ENCODE assay signal across 18 cellular contexts in the genomic region with DNA sequence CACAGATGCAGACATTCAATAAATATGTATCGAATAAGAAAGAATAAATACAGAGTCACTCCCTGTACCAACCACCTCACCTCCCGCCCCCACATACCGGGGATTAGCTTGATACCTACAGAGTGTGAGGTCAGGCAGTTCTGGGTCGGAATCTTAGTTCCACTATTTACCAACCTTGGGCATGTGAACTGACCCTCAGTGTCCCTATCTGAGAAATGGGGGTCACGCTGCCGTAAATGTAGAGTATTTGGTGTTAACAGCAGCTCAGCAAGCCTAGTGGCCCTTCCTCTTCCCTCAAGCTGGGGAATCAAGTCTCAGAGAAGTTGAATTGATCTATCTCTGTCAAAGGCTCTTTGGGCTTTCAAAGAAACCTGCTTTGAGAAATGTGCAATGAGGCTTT. TPM values are rescaled to one million over a fixed set of nuclear protein-coding genes. Genes with fewer than 3 reads are reported as not detected.
DNase-seq lines count a peak whose midpoint lies in the region; ATAC-seq and TF ChIP-seq lines count a peak whose summit lies in the region.
"Had no signal": no experiment of that assay in that cellular context is flagged by ENCODE, and none has a peak within 500 bp of the region (broad histone marks: within the 10 kb centered on the region; RNA-seq: fewer than 3 reads in every experiment).

No MANE protein-coding gene starts in this region.

- ATAC-seq in GM23338: no peak
- ATAC-seq in GM21723 (IDR thresholded peaks at IDR 0.05; ENCODE audit: unreplicated experiment): no peak
- ATAC-seq: natural killer cell treated with Interleukin-12 subunit alpha and Interleukin-12 subunit beta and Interleukin-15 and Interleukin-18, amount 100 ng/mL, for 72 hours; T-cell had no signal

- H3K36me3 Mint-ChIP-seq in GM23338 (ENCODE audit: low read depth) (peaks cover 21% of the 10 kb centered on the region), neural progenitor cell (peaks cover 10% of the 10 kb centered on the region)
- H3K36me3 Mint-ChIP-seq in activated CD4-positive, alpha-beta memory T cell treated with anti-CD3 and anti-CD28 coated beads, Interleukin-2, amount 10 ng/mL, durations not matched to agents 7 days and 5 days (ENCODE audit: low read depth): no peaks in the 10 kb centered on the region
- H3K36me3 Mint-ChIP-seq in CD8-positive, alpha-beta memory T cell: peaks cover 0 to 2% (median 0%) of the 10 kb centered on the region in 3 donors
- H3K36me3 Mint-ChIP-seq: CD4-positive, alpha-beta memory T cell; natural killer cell treated with Interleukin-12 subunit alpha and Interleukin-12 subunit beta and Interleukin-15 and Interleukin-18, amount 100 ng/mL, for 72 hours; T-cell had no signal

- 88% methylated on average over 6 of the region's 6 CpGs for WGBS in hepatocyte (ENCODE audit: low lambda C conversion rate, missing lambda C conversion rate)

- H3K27ac Mint-ChIP-seq in GM23338 (peak overlapping the region; percentile 98), neural progenitor cell (peak overlapping the region; percentile 92)
- H3K27ac Mint-ChIP-seq in activated CD4-positive, alpha-beta memory T cell treated with anti-CD3 and anti-CD28 coated beads, Interleukin-2, amount 10 ng/mL, durations not matched to agents 7 days and 5 days: no peak overlapping the region
- H3K27ac Mint-ChIP-seq in CD8-positive, alpha-beta memory T cell: no peak overlapping the region
- H3K27ac Mint-ChIP-seq: CD4-positive, alpha-beta memory T cell; T-cell had no signal

- H3K4me2 ChIP-seq in GM23338 (peak overlapping the region; percentile 50), hepatocyte (peak overlapping the region; percentile 34), neural progenitor cell (peak overlapping the region; percentile 63)

- no peaks in the 10 kb centered on the region; the same call in 1 of the 2 replicates for H3K9me2 ChIP-seq in GM23338 (ENCODE audit: insufficient read depth)
- H3K9me2 ChIP-seq in hepatocyte (replicated peaks; ENCODE audit: insufficient read depth): no peaks in the 10 kb centered on the region

- peaks cover 16% of the 10 kb centered on the region for H3F3A ChIP-seq in GM23338 (replicated peaks; ENCODE audit: low read depth)
- H3F3A ChIP-seq in neural progenitor cell (ENCODE audit: low read depth): peaks cover 34% of the 10 kb centered on the region

- POLR2A ChIA-PET in RWPE1 (lab: Yijun Ruan, JAX; ENCODE audit: low non-redundant PET): interaction anchor here (0.8 to 1.0 kb wide), 2 partner anchors 25 to 41 kb away, joined by 3 read pairs; a partner anchor contains a TSS
- POLR2A ChIA-PET in activated CD4-positive, alpha-beta memory T cell treated with anti-CD3 and anti-CD28 coated beads, Interleukin-2, amount 10 ng/mL, durations not matched to agents 7 days and 5 days (lab: Charles Lee): no interaction called here
- POLR2A ChIA-PET in CD8-positive, alpha-beta memory T cell (lab: Charles Lee): no interaction called here

- H3K4me1 Mint-ChIP-seq in GM23338: peaks cover 55% of the 10 kb centered on the region
- peaks cover 49% of the 10 kb centered on the region for H3K4me1 Mint-ChIP-seq in neural progenitor cell
- no peaks in the 10 kb centered on the region for H3K4me1 Mint-ChIP-seq in activated CD4-positive, alpha-beta memory T cell treated with anti-CD3 and anti-CD28 coated beads, Interleukin-2, amount 10 ng/mL, durations not matched to agents 7 days and 5 days
- no peaks in the 10 kb centered on the region for H3K4me1 Mint-ChIP-seq in CD8-positive, alpha-beta memory T cell
- H3K4me1 Mint-ChIP-seq: CD4-positive, alpha-beta memory T cell; T-cell had no signal

- H3K4me1 ChIP-seq in GM23338 (ENCODE audit: insufficient read depth): peaks cover 36% of the 10 kb centered on the region
- peaks cover 24% of the 10 kb centered on the region for H3K4me1 ChIP-seq in hepatocyte (ENCODE audit: insufficient read depth)
- H3K4me1 ChIP-seq in neural progenitor cell: peaks cover 13% of the 10 kb centered on the region
- H3K4me1 ChIP-seq in CD8-positive, alpha-beta memory T cell (ENCODE audit: insufficient read depth, low read length): no peaks in the 10 kb centered on the region

- H3K27ac ChIP-seq in GM23338 (ENCODE audit: low read depth) (peak overlapping the region; percentile 92), RWPE1 (peak overlapping the region; percentile 59; the same call in 1 of the 2 replicates), hepatocyte (peak overlapping the region; percentile 73), neural progenitor cell (peak overlapping the region; percentile 49)
- H3K27ac ChIP-seq in CD8-positive, alpha-beta memory T cell (ENCODE audit: low read depth, low read length): no peak overlapping the region

- H3K9me3 ChIP-seq in hepatocyte (ENCODE audit: low read depth) (no peaks in the 10 kb centered on the region), neural progenitor cell (ENCODE audit: low read depth) (no peaks in the 10 kb centered on the region)
- no peaks in the 10 kb centered on the region for H3K9me3 ChIP-seq in CD8-positive, alpha-beta memory T cell (ENCODE audit: low read length)

- H3K36me3 ChIP-seq in GM23338 (ENCODE audit: insufficient read depth): no peaks in the 10 kb centered on the region
- no peaks in the 10 kb centered on the region for H3K36me3 ChIP-seq in hepatocyte (replicated peaks; ENCODE audit: insufficient read depth, low read depth)
- no peaks in the 10 kb centered on the region for H3K36me3 ChIP-seq in neural progenitor cell
- H3K36me3 ChIP-seq in CD8-positive, alpha-beta memory T cell (ENCODE audit: insufficient read depth, low read length): no peaks in the 10 kb centered on the region

- no peak for TF ChIP-seq CTCF in GM23338 (conservative IDR thresholded peaks at IDR 0.05; ENCODE audit: low read depth in 2 of 2)
- TF ChIP-seq CTCF in RWPE1 (conservative IDR thresholded peaks at IDR 0.05; ENCODE audit: low read depth): no peak
- TF ChIP-seq CTCF in hepatocyte (IDR thresholded peaks at IDR 0.05; ENCODE audit: poor library complexity): no peak
- TF ChIP-seq CTCF in neural progenitor cell (IDR thresholded peaks at IDR 0.05): no peak

- no peaks in the 10 kb centered on the region; the same call in 1 of the 2 replicates for H4K20me1 ChIP-seq in GM23338 (replicated peaks; ENCODE audit: insufficient read depth)
- peaks cover 5% of the 10 kb centered on the region for H4K20me1 ChIP-seq in hepatocyte (ENCODE audit: insufficient read depth, poor library complexity, severe bottlenecking)
- peaks cover 77% of the 10 kb centered on the region for H4K20me1 ChIP-seq in neural progenitor cell (ENCODE audit: low read depth)

- H3K4me3 Mint-ChIP-seq in GM23338 (peak overlapping the region; percentile 50; the same call in 2 of the 3 replicates), neural progenitor cell (peak overlapping the region; percentile 67)
- no peak overlapping the region for H3K4me3 Mint-ChIP-seq in activated CD4-positive, alpha-beta memory T cell treated with anti-CD3 and anti-CD28 coated beads, Interleukin-2, amount 10 ng/mL, durations not matched to agents 7 days and 5 days
- H3K4me3 Mint-ChIP-seq in CD8-positive, alpha-beta memory T cell: no peak overlapping the region
- H3K4me3 Mint-ChIP-seq: CD4-positive, alpha-beta memory T cell; natural killer cell treated with Interleukin-12 subunit alpha and Interleukin-12 subunit beta and Interleukin-15 and Interleukin-18, amount 100 ng/mL, for 72 hours; T-cell had no signal

- H3K4me3 ChIP-seq in GM23338 (peak overlapping the region; percentile 19; the same call in 1 of the 2 replicates), hepatocyte (no peak overlapping the region), neural progenitor cell (peak overlapping the region; percentile 10)
- no peak overlapping the region for H3K4me3 ChIP-seq in CD8-positive, alpha-beta memory T cell (ENCODE audit: low read length)

- H3K9ac ChIP-seq in neural progenitor cell: no peak overlapping the region

- peaks cover 4% of the 10 kb centered on the region; the same call in 1 of the 3 replicates for H3K9me3 Mint-ChIP-seq in GM23338
- H3K9me3 Mint-ChIP-seq in neural progenitor cell: no peaks in the 10 kb centered on the region
- H3K9me3 Mint-ChIP-seq in activated CD4-positive, alpha-beta memory T cell treated with anti-CD3 and anti-CD28 coated beads, Interleukin-2, amount 10 ng/mL, durations not matched to agents 7 days and 5 days: no peaks in the 10 kb centered on the region
- H3K9me3 Mint-ChIP-seq in CD8-positive, alpha-beta memory T cell: no peaks in the 10 kb centered on the region
- H3K9me3 Mint-ChIP-seq: CD4-positive, alpha-beta memory T cell; natural killer cell treated with Interleukin-12 subunit alpha and Interleukin-12 subunit beta and Interleukin-15 and Interleukin-18, amount 100 ng/mL, for 72 hours; T-cell had no signal

- DNase-seq in GM23338 (ENCODE audit: low spot score) (no peak), RWPE1 (ENCODE audit: low spot score) (no peak), hepatocyte (ENCODE audit: low spot score) (no peak), neural progenitor cell (ENCODE audit: low spot score) (no peak), AG08396 (ENCODE audit: low spot score) (no peak)
- no peak for DNase-seq in activated CD4-positive, alpha-beta memory T cell treated with anti-CD3 and anti-CD28 coated beads, Interleukin-2, amount 10 ng/mL, durations not matched to agents 7 days and 5 days
- DNase-seq in CD8-positive, alpha-beta memory T cell: no peak
- DNase-seq: activated naive CD4-positive, alpha-beta T cell treated with Interleukin-2 at 50 U/mL for 16 hours; CD4-positive, alpha-beta memory T cell; NCI-H1694 treated with DMSO at 0.1 percent for 48 hours; NK-92 treated with Interleukin-12 subunit alpha and Interleukin-12 subunit beta, amount 100 ng/mL, for 24 hours; stimulated activated CD4-positive, alpha-beta T cell treated with anti-CD3 and anti-CD28 coated beads, Interleukin-12 subunit alpha, Interleukin-12 subunit beta, amount 100 ng/mL, for 4 hours; T-cell had no signal

- CTCF ChIA-PET in RWPE1 (lab: Yijun Ruan, JAX): interaction anchor here (1.3 kb wide), 1 partner anchor 58 kb away, joined by 7 read pairs; no protein-coding TSS in a partner anchor
- CTCF ChIA-PET in activated CD4-positive, alpha-beta memory T cell treated with anti-CD3 and anti-CD28 coated beads, Interleukin-2, amount 10 ng/mL, durations not matched to agents 7 days and 5 days (lab: Charles Lee): no interaction called here
- CTCF ChIA-PET in CD8-positive, alpha-beta memory T cell (lab: Charles Lee): no interaction called here

- no peaks in the 10 kb centered on the region for H3K27me3 ChIP-seq in GM23338 (ENCODE audit: insufficient read depth)
- no peaks in the 10 kb centered on the region for H3K27me3 ChIP-seq in hepatocyte
- H3K27me3 ChIP-seq in neural progenitor cell: peaks cover 63% of the 10 kb centered on the region
- H3K27me3 ChIP-seq in CD8-positive, alpha-beta memory T cell (ENCODE audit: insufficient read depth, low read length, poor library complexity, severe bottlenecking): no peaks in the 10 kb centered on the region

- H3K79me2 ChIP-seq in GM23338 (replicated peaks; ENCODE audit: insufficient read depth): peaks cover 72% of the 10 kb centered on the region
- peaks cover 49% of the 10 kb centered on the region for H3K79me2 ChIP-seq in hepatocyte
- H3K79me2 ChIP-seq in neural progenitor cell (ENCODE audit: low read depth): peaks cover 9% of the 10 kb centered on the region

- H3K27me3 Mint-ChIP-seq in GM23338 (ENCODE audit: insufficient read depth, low read depth, poor library complexity) (peaks cover 2% of the 10 kb centered on the region), neural progenitor cell (ENCODE audit: insufficient read depth, low read depth) (peaks cover 6% of the 10 kb centered on the region)
- peaks cover 11% of the 10 kb centered on the region for H3K27me3 Mint-ChIP-seq in activated CD4-positive, alpha-beta memory T cell treated with anti-CD3 and anti-CD28 coated beads, Interleukin-2, amount 10 ng/mL, durations not matched to agents 7 days and 5 days
- H3K27me3 Mint-ChIP-seq in CD8-positive, alpha-beta memory T cell: peaks cover 2 to 30% of the 10 kb centered on the region in 2 donors
- H3K27me3 Mint-ChIP-seq: natural killer cell treated with Interleukin-12 subunit alpha and Interleukin-12 subunit beta and Interleukin-15 and Interleukin-18, amount 100 ng/mL, for 72 hours had no signal

- H2AFZ ChIP-seq in GM23338 (no peak overlapping the region), hepatocyte (no peak overlapping the region), neural progenitor cell (replicated peaks) (no peak overlapping the region)

RNA-seq across cellular contexts. Expression of a gene that starts 25.4 kb away (rescaled TPM):
- 22.1 and 29.2 TPM in 2 replicates for total RNA-seq in GM23338 (2014; rRNA removed; shearing (Covaris generic))
- 27.0 and 28.4 TPM in 2 replicates for polyA plus RNA-seq in GM23338 (2016; fragmentation: Nextera tagmentation; extraction: Ambion mirVana)
- total RNA-seq in hepatocyte: 6.6 and 8.1 TPM in 2 replicates
- polyA plus RNA-seq in hepatocyte: 9.5 and 10.8 TPM in 2 replicates
- total RNA-seq in neural progenitor cell (ENCODE audit: low replicate concordance): 8.4 and 9.4 TPM in 2 replicates
- not detected for total RNA-seq in activated CD4-positive, alpha-beta memory T cell treated with anti-CD3 and anti-CD28 coated beads, Interleukin-2, amount 10 ng/mL, durations not matched to agents 7 days and 5 days
- total RNA-seq in CD8-positive, alpha-beta memory T cell: not detected
- polyA plus RNA-seq in CD8-positive, alpha-beta memory T cell: not detected
- total RNA-seq: CD4-positive, alpha-beta memory T cell had no signal
- polyA plus RNA-seq: CD4-positive, alpha-beta memory T cell had no signal

RNA-seq across cellular contexts. Expression of a gene that starts 57.6 kb away (rescaled TPM):
- total RNA-seq in GM23338 (2014; rRNA removed; shearing (Covaris generic)): 1.7 and 2.2 TPM in 2 replicates
- polyA plus RNA-seq in GM23338 (2016; fragmentation: Nextera tagmentation; extraction: Ambion mirVana) (7.5 and 9.7 TPM in 2 replicates), hepatocyte (7.2 and 12.2 TPM in 2 replicates)
- total RNA-seq in hepatocyte (51.5 and 55.7 TPM in 2 replicates), neural progenitor cell (ENCODE audit: low replicate concordance) (0.50 and 4.8 TPM in 2 replicates)
- total RNA-seq in activated CD4-positive, alpha-beta memory T cell treated with anti-CD3 and anti-CD28 coated beads, Interleukin-2, amount 10 ng/mL, durations not matched to agents 7 days and 5 days: not detected
- not detected for total RNA-seq in CD8-positive, alpha-beta memory T cell
- not detected for polyA plus RNA-seq in CD8-positive, alpha-beta memory T cell
- total RNA-seq: CD4-positive, alpha-beta memory T cell; endothelial cell of umbilical vein; fibroblast of villous mesenchyme; natural killer cell treated with Interleukin-12 subunit alpha and Interleukin-12 subunit beta and Interleukin-15 and Interleukin-18, amount 100 ng/mL, for 72 hours; pulmonary artery endothelial cell; T-cell had no signal
- polyA plus RNA-seq: CD4-positive, alpha-beta memory T cell; endothelial cell of umbilical vein had no signal

Comparison
In these comparisons a context has a peak if more than half of its experiments do, and no peak if none do; other contexts are left out.
1. H3K4me3 ChIP-seq: peak in GM23338 (single experiment) and neural progenitor cell (single experiment); none in hepatocyte (single experiment) and CD8-positive, alpha-beta memory T cell (single experiment).
2. H3K27ac Mint-ChIP-seq: peak in GM23338 (single experiment) and neural progenitor cell (single experiment); none in activated CD4-positive, alpha-beta memory T cell treated with anti-CD3 and anti-CD28 coated beads, Interleukin-2, amount 10 ng/mL, durations not matched to agents 7 days and 5 days (single experiment) and CD8-positive, alpha-beta memory T cell (0 of 8).
3. H3K4me3 Mint-ChIP-seq: peak in GM23338 (single experiment) and neural progenitor cell (single experiment); none in activated CD4-positive, alpha-beta memory T cell treated with anti-CD3 and anti-CD28 coated beads, Interleukin-2, amount 10 ng/mL, durations not matched to agents 7 days and 5 days (single experiment) and CD8-positive, alpha-beta memory T cell (0 of 7).
4. Peak in every context shown above with its lines, with median percentiles within 50 percentile points of each other: H3K4me2 ChIP-seq.